Comparison of ENCODE assay signal across 35 cellular contexts in the genomic region with DNA sequence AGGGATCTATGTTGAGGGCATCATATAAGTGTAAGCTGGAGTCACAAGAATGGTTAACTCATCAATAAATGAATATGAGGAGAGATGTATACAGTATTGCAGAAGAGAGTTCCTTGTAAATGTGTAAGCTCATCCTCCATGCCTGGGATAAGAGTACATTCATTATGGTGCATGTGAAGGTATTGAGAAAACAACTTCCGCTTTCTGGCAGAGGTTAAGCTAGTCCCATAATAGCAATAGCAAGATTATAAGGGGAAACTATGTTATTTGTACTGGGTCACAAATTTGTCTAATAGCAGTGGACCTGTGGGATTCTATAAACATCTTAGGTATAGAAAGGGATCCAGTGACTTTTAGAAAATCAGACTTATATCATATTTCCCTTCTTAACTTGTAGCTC. TPM values are rescaled to one million over a fixed set of nuclear protein-coding genes. Genes with fewer than 3 reads are reported as not detected.
"Had no signal": no experiment of that assay in that cellular context is flagged by ENCODE, and none has a peak within 500 bp of the region (broad histone marks: within the 10 kb centered on the region; RNA-seq: fewer than 3 reads in every experiment).

No MANE protein-coding gene starts in this region.

- H3K4me2 ChIP-seq: KMS-11, SK-N-SH had no signal

- H3K4me3 ChIP-seq: ascending aorta, Peyer's patch, SJSA1 had no signal

- H3K9ac ChIP-seq: KMS-11, SK-N-SH had no signal

- H3K27ac ChIP-seq: ascending aorta, KMS-11, Peyer's patch, SJSA1 had no signal

- H3K4me1 ChIP-seq: ascending aorta, Peyer's patch, SJSA1 had no signal

- H3K27me3 ChIP-seq: ascending aorta, Peyer's patch, SJSA1 had no signal

- H3K9me3 ChIP-seq: ascending aorta, Peyer's patch, SJSA1, SK-N-SH had no signal

- ATAC-seq: activated CD8-positive, alpha-beta T cell treated with anti-CD3 and anti-CD28 coated beads for 36 hours; PC-3 had no signal

- DNase-seq: activated CD4-positive, alpha-beta T cell treated with anti-CD3 and anti-CD28 coated beads, Interleukin-2, amount 10 ng/mL, durations not matched to agents 24 days and 14 days; activated CD4-positive, alpha-beta T cell treated with anti-CD3 and anti-CD28 coated beads, Interleukin-2, amount 50 U/mL, for 4 hours; activated CD8-positive, alpha-beta T cell treated with anti-CD3 and anti-CD28 coated beads for 36 hours; activated gamma-delta T cell; activated naive CD4-positive, alpha-beta T cell treated with Interleukin-2 at 50 U/mL for 16 hours; activated naive CD8-positive, alpha-beta T cell treated with anti-CD3 and anti-CD28 coated beads, Interleukin-2, amount 10 ng/mL, durations not matched to agents 7 days and 5 days; activated T-cell treated with anti-CD3 and anti-CD28 coated beads, Interleukin-2, amount 50 U/mL, for 24 hours; amygdala; caudate nucleus; cerebellar nuclear complex; NCI-H1105; NCI-H1417 treated with DMSO at 0.1 percent for 48 hours; NCI-H187 treated with DMSO at 0.1 percent for 48 hours; NCI-H2081; NCI-H2171 treated with DMSO at 0.1 percent for 48 hours; NCI-H2227 treated with DMSO at 0.1 percent for 48 hours; NCI-H446; NCI-H510A treated with DMSO at 0.1 percent for 48 hours; NCI-H526 treated with DMSO at 0.1 percent for 48 hours; NCI-H774; PC-3; Peyer's patch; RPMI8226; SHP77 treated with DMSO at 0.1 percent for 48 hours; SK-N-SH; SW 1271; T-helper 1 cell; T-helper 2 cell; T-helper 9 cell had no signal

- H3K36me3 ChIP-seq: ascending aorta, Peyer's patch, SJSA1 had no signal

- H3K9me2 ChIP-seq: SK-N-SH had no signal

RNA-seq across cellular contexts. Expression of gene SCN2A, which starts 44.1 kb away (rescaled TPM):
- total RNA-seq: activated CD4-positive, alpha-beta T cell treated with anti-CD3 and anti-CD28 coated beads, Interleukin-2, amount 10 ng/mL, durations not matched to agents 24 days and 14 days; activated CD8-positive, alpha-beta memory T cell treated with anti-CD3 and anti-CD28 coated beads for 36 hours; activated CD8-positive, alpha-beta T cell treated with anti-CD3 and anti-CD28 coated beads for 36 hours; activated T-helper 2 cell treated with anti-CD3 and anti-CD28 coated beads, Interferon-gamma antibody, Interleukin-2, Interleukin-4, amounts not matched to agents 10 μg/mL and 5 μg/mL and 100 μg/mL, durations not matched to agents 14 hours and 24 hours and 36 hours; MCF 10A had no signal
